ENCODE assay signal across 1 cellular context in genomic region chr10:127979017-127979416, GRCh38.
TF ChIP-seq lines count a peak whose summit lies in the region.

No MANE protein-coding gene starts in this region.

TF ChIP-seq in GM23338, 12 proteins besides CTCF, POLR2A, EP300 and RAD21 (continued from another document):
- TF ChIP-seq STAT1 (IDR thresholded peaks at IDR 0.05; ENCODE audit: unreplicated experiment) (no peak), JUNB (IDR thresholded peaks at IDR 0.05; ENCODE audit: unreplicated experiment) (no peak)
